Comparison of ENCODE assay signal across 12 cellular contexts in the genomic region with DNA sequence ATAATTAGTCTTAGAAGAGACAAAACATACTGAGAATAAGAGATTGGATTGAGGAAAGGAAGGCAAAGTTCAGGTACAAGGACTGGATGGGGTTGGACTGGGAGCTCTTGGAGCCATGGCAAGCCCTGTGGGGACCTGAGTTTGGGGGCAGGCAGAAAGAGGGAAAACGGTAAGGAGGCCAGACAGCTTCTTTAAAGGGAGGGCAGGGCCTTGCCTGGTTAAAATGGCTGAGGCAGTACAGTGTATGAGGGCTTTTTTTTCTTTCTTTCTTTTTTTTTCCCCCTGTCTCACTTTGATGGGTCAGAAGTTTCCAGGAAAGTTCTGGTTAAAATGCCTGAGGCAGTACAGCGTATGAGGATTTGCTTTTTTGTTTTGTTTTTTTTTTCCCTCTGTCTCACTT. TPM values are rescaled to one million over a fixed set of nuclear protein-coding genes. Genes with fewer than 3 reads are reported as not detected.
DNase-seq lines count a peak whose midpoint lies in the region; ATAC-seq and TF ChIP-seq lines count a peak whose summit lies in the region.
"Had no signal": no experiment of that assay in that cellular context is flagged by ENCODE, and none has a peak within 500 bp of the region (broad histone marks: within the 10 kb centered on the region; RNA-seq: fewer than 3 reads in every experiment).

No MANE protein-coding gene starts in this region.

- H3K79me1 ChIP-seq in IMR-90 (ENCODE audit: low read depth in 1 of 2, low read length in 2 of 2), result peaks cover 7 to 53% of the 10 kb centered on the region in 2 experiments; a peak in 3 of 4 replicates

- TF ChIP-seq RAD21 in IMR-90 (IDR thresholded peaks at IDR 0.05; ENCODE audit: low read length), result no peak
- no peak for TF ChIP-seq RAD21 in SK-N-SH (IDR thresholded peaks at IDR 0.05; ENCODE audit: low read length)

- no peak for TF ChIP-seq EP300 in SK-N-SH (IDR thresholded peaks at IDR 0.05; ENCODE audit: borderline replicate concordance in 1 of 2, low read depth in 1 of 2, low read length in 1 of 2)

- no peaks in the 10 kb centered on the region for H3K27me3 Mint-ChIP-seq in effector memory CD8-positive, alpha-beta T cell
- no peaks in the 10 kb centered on the region for H3K27me3 Mint-ChIP-seq in stimulated activated naive B cell treated with anti-CD40 and anti-IgM and Interleukin-4, amounts not matched to agents 10 μg/mL and 1 μg/mL and 100 μg/mL, for 72 hours

- peak overlapping the region; percentile 66; the same call in 1 of the 2 replicates for H3K23ac ChIP-seq in IMR-90 (ENCODE audit: low read depth, low read length)

- in situ Hi-C loops in IMR-90 (cut with MboI; ENCODE audit: low sequenced_read_pairs), result no loop called here

- peak overlapping the region; percentile 33 to 90 for H3K27ac Mint-ChIP-seq in effector memory CD8-positive, alpha-beta T cell
- H3K27ac Mint-ChIP-seq in stimulated activated naive B cell treated with anti-CD40 and anti-IgM and Interleukin-4, amounts not matched to agents 10 μg/mL and 1 μg/mL and 100 μg/mL, for 72 hours, result peak overlapping the region; percentile 87

- no peak overlapping the region for H3K4me3 ChIP-seq in IMR-90 (ENCODE audit: insufficient read depth, low read depth, low read length)
- no peak overlapping the region for H3K4me3 ChIP-seq in mesodermal cell (ENCODE audit: extremely low read depth, insufficient read depth, low read length, poor library complexity, severe bottlenecking)
- no peak overlapping the region for H3K4me3 ChIP-seq in SK-N-SH (ENCODE audit: low read depth in 2 of 2, low read length in 1 of 2)

- no peak overlapping the region for H2BK15ac ChIP-seq in IMR-90 (ENCODE audit: low read depth, low read length)

- H3K4ac ChIP-seq in IMR-90 (ENCODE audit: low read depth, low read length), result no peak overlapping the region

- H2AK5ac ChIP-seq in IMR-90 (ENCODE audit: low read depth, low read length), result no peak overlapping the region

- no CpG with 5 or more reads among the region's 2 CpGs for WGBS in IMR-90 (ENCODE audit: extremely low coverage in 2 of 2, insufficient read length in 1 of 2), 2 experiments
- WGBS in mesodermal cell (ENCODE audit: insufficient coverage in 2 of 2), 2 experiments, result 100% methylated on average over 1 of the region's 2 CpGs; no CpG with 5 or more reads in 1 of the 2 experiments
- WGBS in SK-N-SH (ENCODE audit: low lambda C conversion rate), result 93% methylated on average over 2 of the region's 2 CpGs

- H3K79me2 ChIP-seq in SK-N-SH (ENCODE audit: insufficient read depth), result peaks cover 14% of the 10 kb centered on the region; the same call in 1 of the 2 replicates

- no peaks in the 10 kb centered on the region for H3K9me2 ChIP-seq in SK-N-SH

- H3F3A ChIP-seq in SK-N-SH (replicated peaks; ENCODE audit: insufficient read depth), result no peaks in the 10 kb centered on the region

- H2BK5ac ChIP-seq in IMR-90 (ENCODE audit: low read depth, low read length, poor library complexity, severe bottlenecking), result peak overlapping the region; percentile 38

- peaks cover 92% of the 10 kb centered on the region for H4K20me1 ChIP-seq in IMR-90 (ENCODE audit: insufficient read depth, low read length)
- no peaks in the 10 kb centered on the region for H4K20me1 ChIP-seq in SK-N-SH (ENCODE audit: insufficient read depth)

- H3K36me3 ChIP-seq in IMR-90 (ENCODE audit: control insufficient read depth, insufficient read depth, low read length), result peaks cover 11% of the 10 kb centered on the region; the same call in 1 of the 2 replicates
- peaks cover 9% of the 10 kb centered on the region for H3K36me3 ChIP-seq in mesodermal cell (ENCODE audit: control insufficient read depth, insufficient read depth, low read length)
- H3K36me3 ChIP-seq in SK-N-SH (replicated peaks in 1 of 2; ENCODE audit: control insufficient read depth in 1 of 2, insufficient read depth in 2 of 2, low read length in 1 of 2), result no peaks in the 10 kb centered on the region

- ATAC-seq in IMR-90 (ENCODE audit: low read depth) (no peak), HG03108 (IDR thresholded peaks at IDR 0.05; ENCODE audit: unreplicated experiment) (no peak)
- ATAC-seq in effector memory CD8-positive, alpha-beta T cell (replicated peaks), result no peak
- no peak for ATAC-seq in stimulated activated naive B cell treated with anti-CD40 and anti-IgM and Interleukin-4, amounts not matched to agents 10 μg/mL and 1 μg/mL and 100 μg/mL, for 72 hours (replicated peaks)
- ATAC-seq: SK-N-SH treated with all-trans-retinoic acid at 6 μM for 48 hours had no signal

- no peaks in the 10 kb centered on the region for H3K9me3 Mint-ChIP-seq in effector memory CD8-positive, alpha-beta T cell
- no peaks in the 10 kb centered on the region for H3K9me3 Mint-ChIP-seq in stimulated activated naive B cell treated with anti-CD40 and anti-IgM and Interleukin-4, amounts not matched to agents 10 μg/mL and 1 μg/mL and 100 μg/mL, for 72 hours

- peak overlapping the region in 1 of 2 donors; percentile 21 for H3K4me3 Mint-ChIP-seq in effector memory CD8-positive, alpha-beta T cell
- peak overlapping the region in 1 of 2 donors; percentile 9 for H3K4me3 Mint-ChIP-seq in stimulated activated naive B cell treated with anti-CD40 and anti-IgM and Interleukin-4, amounts not matched to agents 10 μg/mL and 1 μg/mL and 100 μg/mL, for 72 hours

- dilution Hi-C loops in IMR-90 (cut with HindIII; ENCODE audit: low sequenced_read_pairs, unreplicated experiment), result no loop called here

- H3K9ac ChIP-seq in IMR-90 (ENCODE audit: low read depth, low read length), result peak overlapping the region; percentile 19; the same call in 1 of the 2 replicates
- H3K9ac ChIP-seq in SK-N-SH, result no peak overlapping the region

- H3K27ac ChIP-seq in IMR-90 (ENCODE audit: insufficient read depth, low read length) (peak overlapping the region; percentile 55; the same call in 1 of the 2 replicates), mesodermal cell (ENCODE audit: low read depth, low read length, severe bottlenecking) (peak overlapping the region; percentile 83), SK-N-SH (ENCODE audit: low read depth in 2 of 2, low read length in 1 of 2) (peak overlapping the region in 1 of 2 experiments; percentile 16; a peak in 1 of 4 replicates)

- no peak for TF ChIP-seq CTCF in IMR-90 (conservative IDR thresholded peaks at IDR 0.05; ENCODE audit: low read depth, low read length)
- no peak for TF ChIP-seq CTCF in SK-N-SH (IDR thresholded peaks at IDR 0.05)

- H2BK120ac ChIP-seq in IMR-90 (ENCODE audit: low read depth, low read length), result no peak overlapping the region

- CTCF ChIA-PET in IMR-90 (lab: Yijun Ruan, JAX), result no interaction called here
- CTCF ChIA-PET in SK-N-SH (lab: Yijun Ruan, JAX), result no interaction called here

- H2AK9ac ChIP-seq in IMR-90 (replicated peaks; ENCODE audit: low read depth, low read length, poor library complexity), result no peak overlapping the region

- no peaks in the 10 kb centered on the region for H3K9me3 ChIP-seq in IMR-90 (ENCODE audit: control insufficient read depth, insufficient read depth, low read length)
- no peaks in the 10 kb centered on the region for H3K9me3 ChIP-seq in mesodermal cell (ENCODE audit: control insufficient read depth, low read length)
- H3K9me3 ChIP-seq in SK-N-SH, result no peaks in the 10 kb centered on the region

- H4K91ac ChIP-seq in IMR-90 (ENCODE audit: insufficient read depth, low read depth, low read length), result no peak overlapping the region

- H2AFZ ChIP-seq in IMR-90 (replicated peaks; ENCODE audit: low read length, poor library complexity) (no peak overlapping the region), SK-N-SH (ENCODE audit: low read depth) (no peak overlapping the region)

- H3K18ac ChIP-seq in IMR-90 (ENCODE audit: low read depth, low read length), result peak overlapping the region; percentile 38; the same call in 1 of the 2 replicates

- H4K8ac ChIP-seq in IMR-90 (ENCODE audit: low read depth in 2 of 2, low read length in 2 of 2), result peak overlapping the region in 1 of 2 experiments; percentile 22; a peak in 1 of 4 replicates

- H3K56ac ChIP-seq in IMR-90 (ENCODE audit: extremely low read depth, insufficient read depth, low read length), result no peak overlapping the region

- peaks cover 22% of the 10 kb centered on the region for H3K9me1 ChIP-seq in IMR-90 (ENCODE audit: insufficient read depth, low read length)

- peak overlapping the region; percentile 17; the same call in 1 of the 2 replicates for H3K14ac ChIP-seq in IMR-90 (replicated peaks; ENCODE audit: low read depth, low read length)

- no peak for TF ChIP-seq POLR2A in IMR-90 (IDR thresholded peaks at IDR 0.05; ENCODE audit: low read depth, low read length)

- DNase-seq in IMR-90, result no peak
- DNase-seq in effector memory CD8-positive, alpha-beta T cell, result no peak
- DNase-seq in stimulated activated naive B cell treated with anti-CD40 and anti-IgM and Interleukin-4, amounts not matched to agents 10 μg/mL and 1 μg/mL and 100 μg/mL, for 72 hours, result no peak
- DNase-seq in SK-N-SH, result no peak
- no peak for DNase-seq in EL
- no peak for DNase-seq in NCI-H446 treated with DMSO at 0.1 percent for 48 hours (lab: John Stamatoyannopoulos, UW)
- DNase-seq: DMS79 treated with DMSO at 0.1 percent for 48 hours; NCI-H2107; stimulated activated CD4-positive, alpha-beta T cell treated with anti-CD3 and anti-CD28 coated beads, Interleukin-15, amount 100 ng/mL, for 24 hours had no signal

- H3K27me3 ChIP-seq in IMR-90 (ENCODE audit: control insufficient read depth, insufficient read depth, low read length), result no peaks in the 10 kb centered on the region
- H3K27me3 ChIP-seq in SK-N-SH (ENCODE audit: insufficient read depth), result no peaks in the 10 kb centered on the region

- H3K4me2 ChIP-seq in IMR-90 (ENCODE audit: low read depth, low read length), result peak overlapping the region; percentile 27; the same call in 1 of the 2 replicates
- H3K4me2 ChIP-seq in SK-N-SH, result no peak overlapping the region

- peaks cover 22% of the 10 kb centered on the region for H3K4me1 ChIP-seq in IMR-90 (ENCODE audit: control insufficient read depth, insufficient read depth, low read length)
- peaks cover 10% of the 10 kb centered on the region for H3K4me1 ChIP-seq in mesodermal cell (ENCODE audit: control insufficient read depth, insufficient read depth, low read length, poor library complexity, severe bottlenecking)
- H3K4me1 ChIP-seq in SK-N-SH (ENCODE audit: control insufficient read depth in 1 of 2, insufficient read depth in 2 of 2, low read depth in 1 of 2, low read length in 1 of 2), result peaks cover 0 to 13% of the 10 kb centered on the region in 2 experiments; a peak in 2 of 4 replicates

- POLR2A ChIA-PET in IMR-90 (lab: Charles Lee; ENCODE audit: unreplicated experiment) (no interaction called here), SK-N-SH (lab: Yijun Ruan, JAX) (no interaction called here)

- no TSS peak for BruUV-seq in IMR-90 (replicated peaks; lab: Mats Ljungman, UMichigan)

- H3K36me3 Mint-ChIP-seq in effector memory CD8-positive, alpha-beta T cell (ENCODE audit: insufficient read depth), result peaks cover 6% of the 10 kb centered on the region
- H3K36me3 Mint-ChIP-seq in stimulated activated naive B cell treated with anti-CD40 and anti-IgM and Interleukin-4, amounts not matched to agents 10 μg/mL and 1 μg/mL and 100 μg/mL, for 72 hours, result peaks cover 26 to 50% of the 10 kb centered on the region in 2 donors

- H4K5ac ChIP-seq in IMR-90 (ENCODE audit: low read depth, low read length), result peak overlapping the region; percentile 27; the same call in 1 of the 2 replicates

- intact Hi-C loops in IMR-90 (cut with micrococcal nuclease), result no loop called here

- H2BK20ac ChIP-seq in IMR-90 (ENCODE audit: low read depth, low read length), result no peak overlapping the region

- peaks cover 38 to 71% of the 10 kb centered on the region in 2 donors for H3K4me1 Mint-ChIP-seq in effector memory CD8-positive, alpha-beta T cell (ENCODE audit: low read depth in 2 of 2)
- peaks cover 46 to 74% of the 10 kb centered on the region in 2 donors for H3K4me1 Mint-ChIP-seq in stimulated activated naive B cell treated with anti-CD40 and anti-IgM and Interleukin-4, amounts not matched to agents 10 μg/mL and 1 μg/mL and 100 μg/mL, for 72 hours

RNA-seq across cellular contexts. Expression of gene SNX18, which starts 16.7 kb away (rescaled TPM):
- total RNA-seq in IMR-90 (2012; rRNA removed), result 50.0 and 67.8 TPM in 2 replicates
- polyA plus RNA-seq in IMR-90 (2012; rRNA removed) (31.2 and 40.1 TPM in 2 replicates), SK-N-SH (2012; rRNA removed) (4.3 and 4.6 TPM in 2 replicates)
- polyA plus RNA-seq in IMR-90 (2012; cell fraction: cytosol; rRNA removed), result 33.9 and 66.4 TPM in 2 replicates
- polyA plus RNA-seq in IMR-90 (2012; cell fraction: nucleus; rRNA removed; ENCODE audit: low replicate concordance), result 17.8 and 42.7 TPM in 2 replicates
- polyA plus RNA-seq in mesodermal cell (2013, experiment 1 of 2), result 17.7 TPM
- polyA plus RNA-seq in mesodermal cell (2013, experiment 2 of 2), result 16.9 TPM
- polyA plus RNA-seq in SK-N-SH (2012; cell fraction: cytosol; rRNA removed), result 3.4 and 3.9 TPM in 2 replicates
- 3.2 and 4.2 TPM in 2 replicates for polyA plus RNA-seq in SK-N-SH (2012; cell fraction: nucleus; rRNA removed)
